9 cellular contexts compared by ENCODE assay signal in the genomic region with DNA sequence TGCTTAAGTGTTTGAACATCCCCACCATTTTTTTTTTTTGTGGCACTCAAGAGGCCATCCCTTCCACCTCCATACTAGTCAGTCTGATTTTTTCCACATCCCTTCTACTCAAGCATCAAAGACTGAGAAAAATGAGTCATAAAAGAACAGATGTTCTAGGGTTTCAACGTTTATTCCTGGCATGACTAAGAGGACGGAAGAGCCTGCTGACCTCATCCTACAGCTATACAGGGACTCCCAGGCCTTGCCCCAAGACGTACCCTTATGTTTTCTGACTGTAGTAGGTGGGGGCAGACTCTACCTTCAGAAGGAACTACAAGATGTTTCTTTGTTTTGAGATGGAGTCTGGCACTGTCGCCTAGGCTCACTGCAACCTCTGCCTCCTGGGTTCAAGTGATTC. TPM values are rescaled to one million over a fixed set of nuclear protein-coding genes. Genes with fewer than 3 reads are reported as not detected.
DNase-seq lines count a peak whose midpoint lies in the region; ATAC-seq, FAIRE-seq and TF ChIP-seq lines count a peak whose summit lies in the region.
"Had no signal": no experiment of that assay in that cellular context is flagged by ENCODE, and none has a peak within 500 bp of the region (broad histone marks: within the 10 kb centered on the region; RNA-seq: fewer than 3 reads in every experiment).

No MANE protein-coding gene starts in this region.

- no peak for TF ChIP-seq CTCF in HEK293 (tag by site-specific recombination; IDR thresholded peaks at IDR 0.05)

- no peaks in the 10 kb centered on the region for H3K4me1 ChIP-seq in HEK293 (ENCODE audit: control insufficient read depth, insufficient read depth, low read length)

- POLR2A ChIA-PET in HEK293 (lab: Yijun Ruan, JAX) = interaction anchor here (0.7 kb wide), 2 partner anchors 17 to 23 kb away, joined by 3 to 4 read pairs; no protein-coding TSS in a partner anchor

- no peak overlapping the region for H3K4me3 ChIP-seq in HEK293 (ENCODE audit: low read depth, low read length)

- no peak for ATAC-seq in GM19397 (IDR thresholded peaks at IDR 0.05; ENCODE audit: unreplicated experiment)
- no peak for ATAC-seq in HG02798 (IDR thresholded peaks at IDR 0.05; ENCODE audit: poor library complexity, unreplicated experiment)

- H3K27ac ChIP-seq in HEK293 (ENCODE audit: extremely low read depth, low read depth, low read length) = no peak overlapping the region

- in situ Hi-C loops in Caki2 (cut with HindIII; ENCODE audit: low pct_unique_long_range_greater_than_20kb, low sequenced_read_pairs) = no loop called here

- no peaks in the 10 kb centered on the region for H3K9me3 ChIP-seq in HEK293 (ENCODE audit: control insufficient read depth, insufficient read depth, low read depth, low read length)

- FAIRE-seq in frontal cortex (lab: Jason Lieb, UNC) = no peak
- FAIRE-seq: endometrium had no signal

- H3K36me3 ChIP-seq in HEK293 (ENCODE audit: control insufficient read depth in 2 of 2, insufficient read depth in 1 of 2, low read length in 2 of 2) = peaks cover 0 to 3% of the 10 kb centered on the region in 2 experiments; a peak in 1 of 3 replicates

- CTCF ChIA-PET in HEK293 (lab: Yijun Ruan, JAX) = interaction anchor here (0.7 to 0.9 kb wide), 2 partner anchors 24 to 458 kb away, joined by 4 to 5 read pairs; no protein-coding TSS in a partner anchor

- DNase-seq in Caki2 (ENCODE audit: low read depth) = peak; percentile 67
- peak; percentile 88 to 95 for DNase-seq in SW 1271 (lab: John Stamatoyannopoulos, UW)
- peak; percentile 95 for DNase-seq in hepatic stellate cell (ENCODE audit: low spot score)
- no peak for DNase-seq in cerebellum (ENCODE audit: low spot score)
- no peak for DNase-seq in frontal cortex (ENCODE audit: low spot score in 2 of 2)

TF ChIP-seq in HEK293, 187 proteins besides CTCF, POLR2A, EP300 and RAD21 (continues in another document):
- TF ChIP-seq, protein P1, sequence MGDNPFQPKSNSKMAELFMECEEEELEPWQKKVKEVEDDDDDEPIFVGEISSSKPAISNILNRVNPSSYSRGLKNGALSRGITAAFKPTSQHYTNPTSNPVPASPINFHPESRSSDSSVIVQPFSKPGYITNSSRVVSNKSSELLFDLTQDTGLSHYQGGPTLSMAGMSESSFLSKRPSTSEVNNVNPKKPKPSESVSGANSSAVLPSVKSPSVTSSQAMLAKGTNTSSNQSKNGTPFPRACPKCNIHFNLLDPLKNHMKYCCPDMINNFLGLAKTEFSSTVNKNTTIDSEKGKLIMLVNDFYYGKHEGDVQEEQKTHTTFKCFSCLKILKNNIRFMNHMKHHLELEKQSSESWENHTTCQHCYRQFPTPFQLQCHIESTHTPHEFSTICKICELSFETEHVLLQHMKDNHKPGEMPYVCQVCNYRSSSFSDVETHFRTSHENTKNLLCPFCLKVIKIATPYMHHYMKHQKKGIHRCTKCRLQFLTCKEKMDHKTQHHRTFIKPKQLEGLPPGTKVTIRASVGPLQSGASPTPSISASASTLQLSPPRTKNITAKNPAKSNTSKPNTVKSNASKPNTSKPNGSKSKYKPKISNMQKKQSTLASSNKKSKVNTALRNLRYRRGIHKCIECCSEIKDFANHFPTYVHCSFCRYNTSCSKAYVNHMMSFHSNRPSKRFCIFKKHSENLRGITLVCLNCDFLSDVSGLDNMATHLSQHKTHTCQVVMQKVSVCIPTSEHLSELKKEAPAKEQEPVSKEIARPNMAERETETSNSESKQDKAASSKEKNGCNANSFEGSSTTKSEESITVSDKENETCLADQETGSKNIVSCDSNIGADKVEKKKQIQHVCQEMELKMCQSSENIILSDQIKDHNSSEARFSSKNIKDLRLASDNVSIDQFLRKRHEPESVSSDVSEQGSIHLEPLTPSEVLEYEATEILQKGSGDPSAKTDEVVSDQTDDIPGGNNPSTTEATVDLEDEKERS (tag by site-specific recombination; IDR thresholded peaks at IDR 0.05) = no peak
- TF ChIP-seq ZNF785 (tag by site-specific recombination; IDR thresholded peaks at IDR 0.05) = no peak
- TF ChIP-seq KLF1 (tag by site-specific recombination; IDR thresholded peaks at IDR 0.05) = no peak
- TF ChIP-seq ZBTB48 (tag by site-specific recombination; IDR thresholded peaks at IDR 0.05) = peak; percentile 61; the same call in 1 of the 2 replicates
- peak; percentile 71 for TF ChIP-seq ZEB2 (tag by site-specific recombination; IDR thresholded peaks at IDR 0.05)
- TF ChIP-seq HOXA7 (CRISPR knock-in tag; IDR thresholded peaks at IDR 0.05; ENCODE audit: borderline replicate concordance) = no peak
- no peak for TF ChIP-seq ZNF777 (tag by site-specific recombination; IDR thresholded peaks at IDR 0.05; ENCODE audit: borderline replicate concordance)
- peak; percentile 55; the same call in 1 of the 2 replicates for TF ChIP-seq ZNF324 (tag by site-specific recombination; IDR thresholded peaks at IDR 0.05)
- no peak for TF ChIP-seq ZNF133 (tag by site-specific recombination; IDR thresholded peaks at IDR 0.05)
- TF ChIP-seq ZNF391 (tag by site-specific recombination; IDR thresholded peaks at IDR 0.05; ENCODE audit: borderline replicate concordance, low read depth) = no peak
- TF ChIP-seq KLF8 (tag by site-specific recombination; IDR thresholded peaks at IDR 0.05) = no peak
- TF ChIP-seq, protein P2, sequence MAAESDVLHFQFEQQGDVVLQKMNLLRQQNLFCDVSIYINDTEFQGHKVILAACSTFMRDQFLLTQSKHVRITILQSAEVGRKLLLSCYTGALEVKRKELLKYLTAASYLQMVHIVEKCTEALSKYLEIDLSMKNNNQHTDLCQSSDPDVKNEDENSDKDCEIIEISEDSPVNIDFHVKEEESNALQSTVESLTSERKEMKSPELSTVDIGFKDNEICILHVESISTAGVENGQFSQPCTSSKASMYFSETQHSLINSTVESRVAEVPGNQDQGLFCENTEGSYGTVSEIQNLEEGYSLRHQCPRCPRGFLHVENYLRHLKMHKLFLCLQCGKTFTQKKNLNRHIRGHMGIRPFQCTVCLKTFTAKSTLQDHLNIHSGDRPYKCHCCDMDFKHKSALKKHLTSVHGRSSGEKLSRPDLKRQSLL (tag by site-specific recombination; IDR thresholded peaks at IDR 0.05) = no peak
- TF ChIP-seq SP3 (tag by site-specific recombination; IDR thresholded peaks at IDR 0.05) = 0 out of 2 replicates have a peak, but pooled peaks have one; percentile 22
- no peak for TF ChIP-seq ZNF791 (tag by site-specific recombination; IDR thresholded peaks at IDR 0.05)
- TF ChIP-seq, protein P3, sequence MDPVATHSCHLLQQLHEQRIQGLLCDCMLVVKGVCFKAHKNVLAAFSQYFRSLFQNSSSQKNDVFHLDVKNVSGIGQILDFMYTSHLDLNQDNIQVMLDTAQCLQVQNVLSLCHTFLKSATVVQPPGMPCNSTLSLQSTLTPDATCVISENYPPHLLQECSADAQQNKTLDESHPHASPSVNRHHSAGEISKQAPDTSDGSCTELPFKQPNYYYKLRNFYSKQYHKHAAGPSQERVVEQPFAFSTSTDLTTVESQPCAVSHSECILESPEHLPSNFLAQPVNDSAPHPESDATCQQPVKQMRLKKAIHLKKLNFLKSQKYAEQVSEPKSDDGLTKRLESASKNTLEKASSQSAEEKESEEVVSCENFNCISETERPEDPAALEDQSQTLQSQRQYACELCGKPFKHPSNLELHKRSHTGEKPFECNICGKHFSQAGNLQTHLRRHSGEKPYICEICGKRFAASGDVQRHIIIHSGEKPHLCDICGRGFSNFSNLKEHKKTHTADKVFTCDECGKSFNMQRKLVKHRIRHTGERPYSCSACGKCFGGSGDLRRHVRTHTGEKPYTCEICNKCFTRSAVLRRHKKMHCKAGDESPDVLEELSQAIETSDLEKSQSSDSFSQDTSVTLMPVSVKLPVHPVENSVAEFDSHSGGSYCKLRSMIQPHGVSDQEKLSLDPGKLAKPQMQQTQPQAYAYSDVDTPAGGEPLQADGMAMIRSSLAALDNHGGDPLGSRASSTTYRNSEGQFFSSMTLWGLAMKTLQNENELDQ (tag by site-specific recombination; IDR thresholded peaks at IDR 0.05; ENCODE audit: low read depth) = no peak
- TF ChIP-seq, protein P4, sequence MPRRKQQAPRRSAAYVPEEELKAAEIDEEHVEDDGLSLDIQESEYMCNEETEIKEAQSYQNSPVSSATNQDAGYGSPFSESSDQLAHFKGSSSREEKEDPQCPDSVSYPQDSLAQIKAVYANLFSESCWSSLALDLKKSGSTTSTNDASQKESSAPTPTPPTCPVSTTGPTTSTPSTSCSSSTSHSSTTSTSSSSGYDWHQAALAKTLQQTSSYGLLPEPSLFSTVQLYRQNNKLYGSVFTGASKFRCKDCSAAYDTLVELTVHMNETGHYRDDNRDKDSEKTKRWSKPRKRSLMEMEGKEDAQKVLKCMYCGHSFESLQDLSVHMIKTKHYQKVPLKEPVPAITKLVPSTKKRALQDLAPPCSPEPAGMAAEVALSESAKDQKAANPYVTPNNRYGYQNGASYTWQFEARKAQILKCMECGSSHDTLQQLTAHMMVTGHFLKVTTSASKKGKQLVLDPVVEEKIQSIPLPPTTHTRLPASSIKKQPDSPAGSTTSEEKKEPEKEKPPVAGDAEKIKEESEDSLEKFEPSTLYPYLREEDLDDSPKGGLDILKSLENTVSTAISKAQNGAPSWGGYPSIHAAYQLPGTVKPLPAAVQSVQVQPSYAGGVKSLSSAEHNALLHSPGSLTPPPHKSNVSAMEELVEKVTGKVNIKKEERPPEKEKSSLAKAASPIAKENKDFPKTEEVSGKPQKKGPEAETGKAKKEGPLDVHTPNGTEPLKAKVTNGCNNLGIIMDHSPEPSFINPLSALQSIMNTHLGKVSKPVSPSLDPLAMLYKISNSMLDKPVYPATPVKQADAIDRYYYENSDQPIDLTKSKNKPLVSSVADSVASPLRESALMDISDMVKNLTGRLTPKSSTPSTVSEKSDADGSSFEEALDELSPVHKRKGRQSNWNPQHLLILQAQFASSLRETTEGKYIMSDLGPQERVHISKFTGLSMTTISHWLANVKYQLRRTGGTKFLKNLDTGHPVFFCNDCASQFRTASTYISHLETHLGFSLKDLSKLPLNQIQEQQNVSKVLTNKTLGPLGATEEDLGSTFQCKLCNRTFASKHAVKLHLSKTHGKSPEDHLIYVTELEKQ (tag by site-specific recombination; IDR thresholded peaks at IDR 0.05; ENCODE audit: borderline replicate concordance) = no peak
- TF ChIP-seq, protein P5, sequence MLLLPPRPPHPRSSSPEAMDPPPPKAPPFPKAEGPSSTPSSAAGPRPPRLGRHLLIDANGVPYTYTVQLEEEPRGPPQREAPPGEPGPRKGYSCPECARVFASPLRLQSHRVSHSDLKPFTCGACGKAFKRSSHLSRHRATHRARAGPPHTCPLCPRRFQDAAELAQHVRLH (tag by site-specific recombination; IDR thresholded peaks at IDR 0.05) = no peak

RNA-seq across cellular contexts. Expression of a gene that starts 3.3 kb away (rescaled TPM):
- total RNA-seq in Caki2 (2014; rRNA removed; shearing (Covaris generic); ENCODE audit: low replicate concordance) = 6.7 and 30.3 TPM in 2 replicates
- total RNA-seq in cerebellum (2.5 TPM), frontal cortex (1.6 TPM)

RNA-seq across cellular contexts. Expression of a gene that starts 23.3 kb away (rescaled TPM):
- total RNA-seq in Caki2 (2014; rRNA removed; shearing (Covaris generic); ENCODE audit: low replicate concordance) = not detected in 2 replicates
- total RNA-seq in cerebellum (0.36 TPM), frontal cortex (not detected)

RNA-seq across cellular contexts. Expression of a gene that starts 53.7 kb away (rescaled TPM):
- total RNA-seq in Caki2 (2014; rRNA removed; shearing (Covaris generic); ENCODE audit: low replicate concordance) = 9.3 and 24.2 TPM in 2 replicates
- 22.7 TPM for total RNA-seq in cerebellum
- total RNA-seq in frontal cortex = 11.8 TPM

Comparison
In these comparisons a context has a peak if more than half of its experiments do, and no peak if none do; other contexts are left out.
1. DNase-seq: peak in Caki2 (single experiment), SW 1271 (2 of 2) and hepatic stellate cell (single experiment); none in cerebellum (single experiment) and frontal cortex (0 of 2).